ENCODE assay signal across 8 cellular contexts in the genomic region with DNA sequence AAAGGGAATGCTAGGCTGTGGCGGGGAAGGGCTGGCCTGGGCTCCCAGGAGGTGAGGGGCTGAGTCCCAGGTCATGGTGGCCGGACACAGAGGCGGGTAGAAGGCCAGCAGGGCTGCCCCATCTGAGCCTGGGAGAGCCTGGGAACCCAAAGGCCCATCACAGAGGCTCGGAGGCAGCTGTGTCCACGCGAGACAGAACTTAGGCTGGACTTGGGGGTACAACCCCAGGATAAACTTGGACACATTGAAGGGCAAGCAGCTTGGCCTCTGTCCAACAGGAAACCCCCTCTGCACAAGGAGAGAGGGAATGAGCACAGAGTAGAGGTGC.
DNase-seq lines count a peak whose midpoint lies in the region; ATAC-seq and TF ChIP-seq lines count a peak whose summit lies in the region.

No MANE protein-coding gene starts in this region.

- peak overlapping the region; percentile 60; the same call in 1 of the 2 replicates for H3K9ac ChIP-seq in SU-DHL-6 (ENCODE audit: low read length)
- no peak overlapping the region for H3K9ac ChIP-seq in skeletal muscle satellite cell (ENCODE audit: low read depth, low read length)

- no peaks in the 10 kb centered on the region for H3K27me3 ChIP-seq in DOHH2 (ENCODE audit: control insufficient read depth, low read length)
- H3K27me3 ChIP-seq in SU-DHL-6 (ENCODE audit: low read length), result no peaks in the 10 kb centered on the region
- H3K27me3 ChIP-seq in esophagus squamous epithelium, result no peaks in the 10 kb centered on the region
- no peaks in the 10 kb centered on the region for H3K27me3 ChIP-seq in skeletal muscle satellite cell (ENCODE audit: control insufficient read depth, insufficient read depth, low read length)

- peak overlapping the region; percentile 46 for H3K4me3 ChIP-seq in DOHH2 (ENCODE audit: low read length)
- no peak overlapping the region for H3K4me3 ChIP-seq in SU-DHL-6 (ENCODE audit: insufficient read depth, low read length, poor library complexity, severe bottlenecking)
- peak overlapping the region in 1 of 4 donors; percentile 15 for H3K4me3 ChIP-seq in esophagus squamous epithelium
- no peak overlapping the region for H3K4me3 ChIP-seq in skeletal muscle satellite cell (ENCODE audit: low read length)

- H3K4me2 ChIP-seq in DOHH2 (ENCODE audit: low read length) (peak overlapping the region; percentile 77), SU-DHL-6 (ENCODE audit: low read depth, low read length, poor library complexity, severe bottlenecking) (peak overlapping the region; percentile 57), skeletal muscle satellite cell (ENCODE audit: low read length) (peak overlapping the region; percentile 29)

- H3K79me2 ChIP-seq in DOHH2 (ENCODE audit: control insufficient read depth, low read length) (no peaks in the 10 kb centered on the region), SU-DHL-6 (ENCODE audit: insufficient read depth, low read length) (no peaks in the 10 kb centered on the region)

- H3F3A ChIP-seq in DOHH2 (ENCODE audit: control insufficient read depth, insufficient read depth), result peaks cover 34% of the 10 kb centered on the region
- H3F3A ChIP-seq in SU-DHL-6 (ENCODE audit: insufficient read depth), result peaks cover 38% of the 10 kb centered on the region

- intact Hi-C loops in esophagus squamous epithelium (cut with DNase I), result loop anchor here (5.0 kb wide), 1 partner anchor 92 kb away; no protein-coding TSS in a partner anchor

- DNase-seq in esophagus squamous epithelium (lab: John Stamatoyannopoulos, UW) (no peak), midbrain (lab: John Stamatoyannopoulos, UW) (no peak), SK-N-DZ (ENCODE audit: low spot score) (no peak)

- H4K20me1 ChIP-seq in DOHH2 (ENCODE audit: control insufficient read depth, insufficient read depth, low read depth, low read length) (no peaks in the 10 kb centered on the region), SU-DHL-6 (ENCODE audit: low read depth, low read length) (no peaks in the 10 kb centered on the region)

- H3K27ac ChIP-seq in DOHH2 (ENCODE audit: low read depth, low read length) (peak overlapping the region; percentile 98), SU-DHL-6 (ENCODE audit: low read depth, low read length) (peak overlapping the region; percentile 95), esophagus squamous epithelium (peak overlapping the region; percentile 76 to 90 (median 83))

- H3K4me1 ChIP-seq in DOHH2 (ENCODE audit: control insufficient read depth, low read length) (peaks cover 100% of the 10 kb centered on the region), esophagus squamous epithelium (peaks cover 39 to 86% (median 47%) of the 10 kb centered on the region in 3 donors), skeletal muscle satellite cell (ENCODE audit: control insufficient read depth, insufficient read depth, low read length) (peaks cover 24% of the 10 kb centered on the region)

- TF ChIP-seq POLR2A in esophagus squamous epithelium (IDR thresholded peaks at IDR 0.05), result no peak

- H3K9me3 ChIP-seq in DOHH2 (ENCODE audit: control insufficient read depth, insufficient read depth, low read length), result no peaks in the 10 kb centered on the region
- H3K9me3 ChIP-seq in SU-DHL-6 (ENCODE audit: insufficient read depth, low read length), result no peaks in the 10 kb centered on the region
- no peaks in the 10 kb centered on the region for H3K9me3 ChIP-seq in esophagus squamous epithelium
- no peaks in the 10 kb centered on the region for H3K9me3 ChIP-seq in skeletal muscle satellite cell (replicated peaks; ENCODE audit: low read length)

- no peak overlapping the region for H2AFZ ChIP-seq in SU-DHL-6 (ENCODE audit: low read depth, low read length, severe bottlenecking)

- TF ChIP-seq CTCF in DOHH2 (IDR thresholded peaks at IDR 0.05; ENCODE audit: low read depth, low read length, poor library complexity, severe bottlenecking) (no peak), SU-DHL-6 (IDR thresholded peaks at IDR 0.05; ENCODE audit: insufficient read depth, low read length, poor library complexity, severe bottlenecking) (no peak), esophagus squamous epithelium (IDR thresholded peaks at IDR 0.05) (no peak)

- ATAC-seq in GM19452 (IDR thresholded peaks at IDR 0.05; ENCODE audit: unreplicated experiment) (no peak), GM19467 (IDR thresholded peaks at IDR 0.05; ENCODE audit: unreplicated experiment) (no peak)

- H3K36me3 ChIP-seq in DOHH2 (ENCODE audit: control insufficient read depth, low read length), result no peaks in the 10 kb centered on the region
- no peaks in the 10 kb centered on the region for H3K36me3 ChIP-seq in SU-DHL-6 (ENCODE audit: low read length)
- no peaks in the 10 kb centered on the region for H3K36me3 ChIP-seq in esophagus squamous epithelium
- no peaks in the 10 kb centered on the region for H3K36me3 ChIP-seq in skeletal muscle satellite cell (ENCODE audit: insufficient read depth, low read length)

- H3K9me2 ChIP-seq in DOHH2 (replicated peaks; ENCODE audit: control insufficient read depth, low read length) (no peaks in the 10 kb centered on the region), SU-DHL-6 (replicated peaks; ENCODE audit: insufficient read depth, low read length) (no peaks in the 10 kb centered on the region)

- WGBS in esophagus squamous epithelium, 2 donors, result 91 to 100% methylated on average over 3 to 6 of the region's 6 CpGs
